ENCODE assay signal across 8 cellular contexts in the genomic region with DNA sequence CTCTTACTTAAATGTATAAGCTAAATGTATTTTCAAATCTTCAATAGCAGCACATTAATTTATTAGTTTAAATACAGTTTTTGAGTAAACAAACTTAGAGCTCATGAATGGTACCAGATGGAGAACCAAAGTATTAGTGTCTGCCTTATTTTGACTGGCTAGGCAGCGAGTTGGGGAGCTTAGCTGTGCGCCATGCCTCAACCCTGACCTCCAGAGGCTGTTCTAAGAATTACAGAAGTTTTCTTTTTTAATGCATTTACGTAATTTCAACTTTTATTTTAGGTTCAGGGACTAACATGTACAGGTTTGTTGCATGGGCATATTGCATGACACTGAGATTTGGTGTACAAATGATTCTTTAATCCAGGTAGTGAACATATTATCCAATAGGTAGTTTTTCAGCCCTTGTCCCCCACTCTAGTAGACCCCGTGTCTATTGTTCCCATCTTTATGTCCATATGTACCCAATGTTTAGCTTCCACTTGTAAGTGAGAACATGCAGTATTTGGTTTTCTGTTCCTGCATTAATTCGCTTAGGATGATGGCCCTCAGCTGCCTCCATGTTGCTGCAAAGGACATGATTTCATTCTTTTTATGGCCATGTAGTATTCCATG.
DNase-seq lines count a peak whose midpoint lies in the region; ATAC-seq and TF ChIP-seq lines count a peak whose summit lies in the region.

No MANE protein-coding gene starts in this region.

- no peaks in the 10 kb centered on the region for H3K36me3 Mint-ChIP-seq in stimulated activated naive B cell treated with anti-CD40 and anti-IgM and Interleukin-4, amounts not matched to agents 10 μg/mL and 1 μg/mL and 100 μg/mL, for 72 hours

- H3K9me3 ChIP-seq in OCI-LY7 (ENCODE audit: low read length): no peaks in the 10 kb centered on the region

- BruUV-seq in OCI-LY7 (replicated peaks; lab: Mats Ljungman, UMichigan): no TSS peak

- H3K27me3 Mint-ChIP-seq in stimulated activated naive B cell treated with anti-CD40 and anti-IgM and Interleukin-4, amounts not matched to agents 10 μg/mL and 1 μg/mL and 100 μg/mL, for 72 hours: no peaks in the 10 kb centered on the region

- H3K27ac ChIP-seq in OCI-LY7 (ENCODE audit: low read depth, low read length, poor library complexity, severe bottlenecking): no peak overlapping the region

- H4K20me1 ChIP-seq in OCI-LY7 (ENCODE audit: insufficient read depth, low read length): no peaks in the 10 kb centered on the region

- H3K4me1 Mint-ChIP-seq in stimulated activated naive B cell treated with anti-CD40 and anti-IgM and Interleukin-4, amounts not matched to agents 10 μg/mL and 1 μg/mL and 100 μg/mL, for 72 hours: no peaks in the 10 kb centered on the region

- H3K4me3 Mint-ChIP-seq in stimulated activated naive B cell treated with anti-CD40 and anti-IgM and Interleukin-4, amounts not matched to agents 10 μg/mL and 1 μg/mL and 100 μg/mL, for 72 hours: no peak overlapping the region

- H3K9me2 ChIP-seq in OCI-LY7 (ENCODE audit: insufficient read depth, low read length): no peaks in the 10 kb centered on the region

- H3K4me2 ChIP-seq in OCI-LY7 (ENCODE audit: low read length): no peak overlapping the region

- no peak overlapping the region for H2AFZ ChIP-seq in OCI-LY7 (ENCODE audit: low read length)

- no peak overlapping the region for H3K27ac Mint-ChIP-seq in stimulated activated naive B cell treated with anti-CD40 and anti-IgM and Interleukin-4, amounts not matched to agents 10 μg/mL and 1 μg/mL and 100 μg/mL, for 72 hours

- peak; percentile 80 for DNase-seq in DMS53 (lab: John Stamatoyannopoulos, UW)
- peak; percentile 10 for DNase-seq in GM19238 (ENCODE audit: insufficient read length, low spot score)
- peak; percentile 32 for DNase-seq in OCI-LY7 (ENCODE audit: low spot score)
- peak; percentile 3 for DNase-seq in fibroblast of peridontal ligament (ENCODE audit: extremely low read depth)
- no peak for DNase-seq in stimulated activated naive B cell treated with anti-CD40 and anti-IgM and Interleukin-4, amounts not matched to agents 10 μg/mL and 1 μg/mL and 100 μg/mL, for 72 hours
- DNase-seq in NCI-H2081 treated with DMSO at 0.1 percent for 48 hours (lab: John Stamatoyannopoulos, UW): no peak
- DNase-seq in inferior parietal cortex (ENCODE audit: extremely low spot score): no peak

- ATAC-seq in HG03135 (IDR thresholded peaks at IDR 0.05; ENCODE audit: unreplicated experiment): peak; percentile 86
- ATAC-seq in stimulated activated naive B cell treated with anti-CD40 and anti-IgM and Interleukin-4, amounts not matched to agents 10 μg/mL and 1 μg/mL and 100 μg/mL, for 72 hours (replicated peaks): peak; percentile 53

- TF ChIP-seq CTCF in OCI-LY7 (conservative IDR thresholded peaks at IDR 0.05; ENCODE audit: low read length): peak; percentile 85

- H3K4me1 ChIP-seq in OCI-LY7 (ENCODE audit: insufficient read depth, low read length, poor library complexity, severe bottlenecking): no peaks in the 10 kb centered on the region

- H3K79me2 ChIP-seq in OCI-LY7 (ENCODE audit: insufficient read depth, low read depth, low read length): no peaks in the 10 kb centered on the region

- POLR2A ChIA-PET in OCI-LY7 (lab: Charles Lee): interaction anchor here (0.5 to 1.8 kb wide), 6 partner anchors 8 to 143 kb away, joined by 3 to 8 read pairs (median 3); no protein-coding TSS in a partner anchor

- intact Hi-C loops in OCI-LY7 (cut with micrococcal nuclease; ENCODE audit: unreplicated experiment): no loop called here

- H3K4me3 ChIP-seq in OCI-LY7 (ENCODE audit: low read depth, low read length, poor library complexity, severe bottlenecking): no peak overlapping the region

- H3K36me3 ChIP-seq in OCI-LY7 (ENCODE audit: insufficient read depth, low read length): no peaks in the 10 kb centered on the region

- no peaks in the 10 kb centered on the region for H3K9me3 Mint-ChIP-seq in stimulated activated naive B cell treated with anti-CD40 and anti-IgM and Interleukin-4, amounts not matched to agents 10 μg/mL and 1 μg/mL and 100 μg/mL, for 72 hours

- CTCF ChIA-PET in OCI-LY7 (lab: Charles Lee; ENCODE audit: unreplicated experiment): no interaction called here

Comparison
In these comparisons a context has a peak if more than half of its experiments do, and no peak if none do; other contexts are left out.
1. DNase-seq: peak in DMS53 (single experiment), GM19238 (single experiment), OCI-LY7 (single experiment) and fibroblast of peridontal ligament (single experiment); none in stimulated activated naive B cell treated with anti-CD40 and anti-IgM and Interleukin-4, amounts not matched to agents 10 μg/mL and 1 μg/mL and 100 μg/mL, for 72 hours (single experiment), NCI-H2081 treated with DMSO at 0.1 percent for 48 hours (single experiment) and inferior parietal cortex (single experiment).